In genomic region chr12:11714626-11715025, GRCh38 we compare ENCODE assay signal across 17 cellular contexts.
"Had no signal": no experiment of that assay in that cellular context is flagged by ENCODE, and none has a peak within 500 bp of the region (broad histone marks: within the 10 kb centered on the region; RNA-seq: fewer than 3 reads in every experiment).

No MANE protein-coding gene starts in this region.

- H3K27ac Mint-ChIP-seq: nephron progenitor cell had no signal

- H3K27me3 Mint-ChIP-seq: naive thymus-derived CD4-positive, alpha-beta T cell had no signal

- H3K9me3 Mint-ChIP-seq: naive thymus-derived CD4-positive, alpha-beta T cell; nephron progenitor cell had no signal

- H3K4me3 Mint-ChIP-seq: naive thymus-derived CD4-positive, alpha-beta T cell; nephron progenitor cell had no signal

- FAIRE-seq: kidney had no signal

- DNase-seq: esophagus squamous epithelium; foreskin fibroblast; kidney; left cardiac atrium; left ventricle myocardium inferior; lower lobe of right lung; mesendoderm; naive thymus-derived CD4-positive, alpha-beta T cell; nephron progenitor cell; psoas muscle; retina; right lobe of liver; stimulated activated CD4-positive, alpha-beta T cell treated with anti-CD3 and anti-CD28 coated beads, Interleukin-1b, Interleukin-23, amount 100 ng/mL, for 48 hours; stimulated activated CD4-positive, alpha-beta T cell treated with anti-CD3 and anti-CD28 coated beads, Interleukin-4, amount 100 ng/mL, for 24 hours; stimulated activated naive CD4-positive, alpha-beta T cell; stomach; trophoblast cell had no signal

- ATAC-seq: left cardiac atrium; lower lobe of right lung; naive thymus-derived CD4-positive, alpha-beta T cell; psoas muscle had no signal
